ENCODE assay signal across 1 cellular context in the genomic region with DNA sequence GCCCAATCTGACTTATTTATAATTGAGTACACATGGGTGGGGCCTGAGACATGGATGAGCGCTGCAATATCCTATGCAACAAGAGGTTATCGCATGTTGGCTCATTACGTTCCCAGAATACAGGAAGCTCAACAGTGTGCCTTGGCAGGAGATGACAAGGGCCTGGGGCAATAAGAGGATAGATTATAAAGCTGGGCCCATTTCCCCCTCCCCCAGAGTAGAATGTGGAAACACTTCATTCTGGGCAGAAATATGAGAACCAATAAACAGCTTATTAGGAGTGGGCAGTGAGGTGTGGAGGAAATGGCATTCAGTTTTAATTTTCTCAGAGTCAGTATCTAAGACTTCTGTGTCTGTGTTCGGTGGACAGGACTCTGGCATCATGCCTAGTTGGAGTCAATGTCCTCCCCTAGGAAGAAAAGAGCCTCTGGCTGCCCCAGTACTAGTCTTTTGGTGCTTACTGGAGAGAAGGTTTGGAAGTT.
TF ChIP-seq lines count a peak whose summit lies in the region.

No MANE protein-coding gene starts in this region.

TF ChIP-seq in SK-N-SH treated with all-trans-retinoic acid at 6 μM for 48 hours, 23 proteins besides CTCF, POLR2A, EP300 and RAD21 (continued from another document):
- TF ChIP-seq, protein P1, sequence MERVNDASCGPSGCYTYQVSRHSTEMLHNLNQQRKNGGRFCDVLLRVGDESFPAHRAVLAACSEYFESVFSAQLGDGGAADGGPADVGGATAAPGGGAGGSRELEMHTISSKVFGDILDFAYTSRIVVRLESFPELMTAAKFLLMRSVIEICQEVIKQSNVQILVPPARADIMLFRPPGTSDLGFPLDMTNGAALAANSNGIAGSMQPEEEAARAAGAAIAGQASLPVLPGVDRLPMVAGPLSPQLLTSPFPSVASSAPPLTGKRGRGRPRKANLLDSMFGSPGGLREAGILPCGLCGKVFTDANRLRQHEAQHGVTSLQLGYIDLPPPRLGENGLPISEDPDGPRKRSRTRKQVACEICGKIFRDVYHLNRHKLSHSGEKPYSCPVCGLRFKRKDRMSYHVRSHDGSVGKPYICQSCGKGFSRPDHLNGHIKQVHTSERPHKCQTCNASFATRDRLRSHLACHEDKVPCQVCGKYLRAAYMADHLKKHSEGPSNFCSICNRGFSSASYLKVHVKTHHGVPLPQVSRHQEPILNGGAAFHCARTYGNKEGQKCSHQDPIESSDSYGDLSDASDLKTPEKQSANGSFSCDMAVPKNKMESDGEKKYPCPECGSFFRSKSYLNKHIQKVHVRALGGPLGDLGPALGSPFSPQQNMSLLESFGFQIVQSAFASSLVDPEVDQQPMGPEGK (CRISPR knock-in tag; IDR thresholded peaks at IDR 0.05; ENCODE audit: borderline replicate concordance) = no peak
- TF ChIP-seq, protein P2, sequence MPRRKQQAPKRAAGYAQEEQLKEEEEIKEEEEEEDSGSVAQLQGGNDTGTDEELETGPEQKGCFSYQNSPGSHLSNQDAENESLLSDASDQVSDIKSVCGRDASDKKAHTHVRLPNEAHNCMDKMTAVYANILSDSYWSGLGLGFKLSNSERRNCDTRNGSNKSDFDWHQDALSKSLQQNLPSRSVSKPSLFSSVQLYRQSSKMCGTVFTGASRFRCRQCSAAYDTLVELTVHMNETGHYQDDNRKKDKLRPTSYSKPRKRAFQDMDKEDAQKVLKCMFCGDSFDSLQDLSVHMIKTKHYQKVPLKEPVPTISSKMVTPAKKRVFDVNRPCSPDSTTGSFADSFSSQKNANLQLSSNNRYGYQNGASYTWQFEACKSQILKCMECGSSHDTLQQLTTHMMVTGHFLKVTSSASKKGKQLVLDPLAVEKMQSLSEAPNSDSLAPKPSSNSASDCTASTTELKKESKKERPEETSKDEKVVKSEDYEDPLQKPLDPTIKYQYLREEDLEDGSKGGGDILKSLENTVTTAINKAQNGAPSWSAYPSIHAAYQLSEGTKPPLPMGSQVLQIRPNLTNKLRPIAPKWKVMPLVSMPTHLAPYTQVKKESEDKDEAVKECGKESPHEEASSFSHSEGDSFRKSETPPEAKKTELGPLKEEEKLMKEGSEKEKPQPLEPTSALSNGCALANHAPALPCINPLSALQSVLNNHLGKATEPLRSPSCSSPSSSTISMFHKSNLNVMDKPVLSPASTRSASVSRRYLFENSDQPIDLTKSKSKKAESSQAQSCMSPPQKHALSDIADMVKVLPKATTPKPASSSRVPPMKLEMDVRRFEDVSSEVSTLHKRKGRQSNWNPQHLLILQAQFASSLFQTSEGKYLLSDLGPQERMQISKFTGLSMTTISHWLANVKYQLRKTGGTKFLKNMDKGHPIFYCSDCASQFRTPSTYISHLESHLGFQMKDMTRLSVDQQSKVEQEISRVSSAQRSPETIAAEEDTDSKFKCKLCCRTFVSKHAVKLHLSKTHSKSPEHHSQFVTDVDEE (CRISPR knock-in tag; IDR thresholded peaks at IDR 0.05) = no peak
- TF ChIP-seq TOX (CRISPR knock-in tag; IDR thresholded peaks at IDR 0.05; ENCODE audit: borderline replicate concordance) (no peak), RARB (CRISPR knock-in tag; IDR thresholded peaks at IDR 0.05) (no peak), ISL1 (CRISPR knock-in tag; IDR thresholded peaks at IDR 0.05) (no peak), ZFP30 (CRISPR knock-in tag; IDR thresholded peaks at IDR 0.05) (no peak)
